Comparison of ENCODE assay signal across 1 cellular context in the genomic region with DNA sequence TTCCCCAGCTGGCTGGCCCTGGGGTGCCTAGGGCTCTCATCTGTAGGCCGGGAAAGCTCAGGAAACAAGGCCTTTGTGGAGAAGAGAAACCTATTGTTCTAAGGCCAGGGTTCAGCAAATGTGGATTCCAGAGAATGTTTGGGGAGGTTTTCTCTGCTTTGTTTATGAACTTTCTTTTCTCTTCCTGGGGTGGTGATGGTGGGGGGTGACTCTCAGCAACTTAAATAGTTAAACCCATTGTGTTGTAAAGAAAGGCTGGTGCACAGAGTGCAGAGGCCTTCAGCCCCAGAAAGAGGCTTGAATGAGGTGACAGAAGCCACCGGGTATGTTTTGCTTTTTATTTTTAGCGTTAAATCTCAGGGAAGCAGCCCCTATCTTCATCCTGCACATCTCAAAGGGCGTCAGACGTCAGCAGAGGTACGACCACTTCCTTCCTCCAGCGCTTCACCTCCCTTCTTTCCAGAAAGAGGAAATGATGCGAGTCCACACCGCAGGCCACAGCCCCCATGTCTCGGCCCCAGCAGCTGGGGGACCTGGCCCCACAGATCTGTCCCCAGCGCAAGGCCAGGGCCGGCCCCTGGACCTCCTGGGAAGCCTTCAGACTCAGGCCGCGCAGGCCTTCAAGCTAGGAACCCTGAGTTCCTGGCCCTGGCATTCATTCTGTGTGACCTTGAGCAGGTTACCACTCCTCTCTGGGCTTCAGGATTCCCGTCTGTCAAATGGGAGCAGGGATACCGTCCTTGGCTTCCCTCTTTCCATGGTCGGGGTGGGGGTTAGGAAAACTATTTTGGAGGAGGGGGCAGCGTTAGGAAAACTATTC.
TF ChIP-seq lines count a peak whose summit lies in the region.

No MANE protein-coding gene starts in this region.

TF ChIP-seq in K562, 482 proteins besides CTCF, POLR2A, EP300 and RAD21 (continued from another document and continues in another):
- TF ChIP-seq, protein P1, sequence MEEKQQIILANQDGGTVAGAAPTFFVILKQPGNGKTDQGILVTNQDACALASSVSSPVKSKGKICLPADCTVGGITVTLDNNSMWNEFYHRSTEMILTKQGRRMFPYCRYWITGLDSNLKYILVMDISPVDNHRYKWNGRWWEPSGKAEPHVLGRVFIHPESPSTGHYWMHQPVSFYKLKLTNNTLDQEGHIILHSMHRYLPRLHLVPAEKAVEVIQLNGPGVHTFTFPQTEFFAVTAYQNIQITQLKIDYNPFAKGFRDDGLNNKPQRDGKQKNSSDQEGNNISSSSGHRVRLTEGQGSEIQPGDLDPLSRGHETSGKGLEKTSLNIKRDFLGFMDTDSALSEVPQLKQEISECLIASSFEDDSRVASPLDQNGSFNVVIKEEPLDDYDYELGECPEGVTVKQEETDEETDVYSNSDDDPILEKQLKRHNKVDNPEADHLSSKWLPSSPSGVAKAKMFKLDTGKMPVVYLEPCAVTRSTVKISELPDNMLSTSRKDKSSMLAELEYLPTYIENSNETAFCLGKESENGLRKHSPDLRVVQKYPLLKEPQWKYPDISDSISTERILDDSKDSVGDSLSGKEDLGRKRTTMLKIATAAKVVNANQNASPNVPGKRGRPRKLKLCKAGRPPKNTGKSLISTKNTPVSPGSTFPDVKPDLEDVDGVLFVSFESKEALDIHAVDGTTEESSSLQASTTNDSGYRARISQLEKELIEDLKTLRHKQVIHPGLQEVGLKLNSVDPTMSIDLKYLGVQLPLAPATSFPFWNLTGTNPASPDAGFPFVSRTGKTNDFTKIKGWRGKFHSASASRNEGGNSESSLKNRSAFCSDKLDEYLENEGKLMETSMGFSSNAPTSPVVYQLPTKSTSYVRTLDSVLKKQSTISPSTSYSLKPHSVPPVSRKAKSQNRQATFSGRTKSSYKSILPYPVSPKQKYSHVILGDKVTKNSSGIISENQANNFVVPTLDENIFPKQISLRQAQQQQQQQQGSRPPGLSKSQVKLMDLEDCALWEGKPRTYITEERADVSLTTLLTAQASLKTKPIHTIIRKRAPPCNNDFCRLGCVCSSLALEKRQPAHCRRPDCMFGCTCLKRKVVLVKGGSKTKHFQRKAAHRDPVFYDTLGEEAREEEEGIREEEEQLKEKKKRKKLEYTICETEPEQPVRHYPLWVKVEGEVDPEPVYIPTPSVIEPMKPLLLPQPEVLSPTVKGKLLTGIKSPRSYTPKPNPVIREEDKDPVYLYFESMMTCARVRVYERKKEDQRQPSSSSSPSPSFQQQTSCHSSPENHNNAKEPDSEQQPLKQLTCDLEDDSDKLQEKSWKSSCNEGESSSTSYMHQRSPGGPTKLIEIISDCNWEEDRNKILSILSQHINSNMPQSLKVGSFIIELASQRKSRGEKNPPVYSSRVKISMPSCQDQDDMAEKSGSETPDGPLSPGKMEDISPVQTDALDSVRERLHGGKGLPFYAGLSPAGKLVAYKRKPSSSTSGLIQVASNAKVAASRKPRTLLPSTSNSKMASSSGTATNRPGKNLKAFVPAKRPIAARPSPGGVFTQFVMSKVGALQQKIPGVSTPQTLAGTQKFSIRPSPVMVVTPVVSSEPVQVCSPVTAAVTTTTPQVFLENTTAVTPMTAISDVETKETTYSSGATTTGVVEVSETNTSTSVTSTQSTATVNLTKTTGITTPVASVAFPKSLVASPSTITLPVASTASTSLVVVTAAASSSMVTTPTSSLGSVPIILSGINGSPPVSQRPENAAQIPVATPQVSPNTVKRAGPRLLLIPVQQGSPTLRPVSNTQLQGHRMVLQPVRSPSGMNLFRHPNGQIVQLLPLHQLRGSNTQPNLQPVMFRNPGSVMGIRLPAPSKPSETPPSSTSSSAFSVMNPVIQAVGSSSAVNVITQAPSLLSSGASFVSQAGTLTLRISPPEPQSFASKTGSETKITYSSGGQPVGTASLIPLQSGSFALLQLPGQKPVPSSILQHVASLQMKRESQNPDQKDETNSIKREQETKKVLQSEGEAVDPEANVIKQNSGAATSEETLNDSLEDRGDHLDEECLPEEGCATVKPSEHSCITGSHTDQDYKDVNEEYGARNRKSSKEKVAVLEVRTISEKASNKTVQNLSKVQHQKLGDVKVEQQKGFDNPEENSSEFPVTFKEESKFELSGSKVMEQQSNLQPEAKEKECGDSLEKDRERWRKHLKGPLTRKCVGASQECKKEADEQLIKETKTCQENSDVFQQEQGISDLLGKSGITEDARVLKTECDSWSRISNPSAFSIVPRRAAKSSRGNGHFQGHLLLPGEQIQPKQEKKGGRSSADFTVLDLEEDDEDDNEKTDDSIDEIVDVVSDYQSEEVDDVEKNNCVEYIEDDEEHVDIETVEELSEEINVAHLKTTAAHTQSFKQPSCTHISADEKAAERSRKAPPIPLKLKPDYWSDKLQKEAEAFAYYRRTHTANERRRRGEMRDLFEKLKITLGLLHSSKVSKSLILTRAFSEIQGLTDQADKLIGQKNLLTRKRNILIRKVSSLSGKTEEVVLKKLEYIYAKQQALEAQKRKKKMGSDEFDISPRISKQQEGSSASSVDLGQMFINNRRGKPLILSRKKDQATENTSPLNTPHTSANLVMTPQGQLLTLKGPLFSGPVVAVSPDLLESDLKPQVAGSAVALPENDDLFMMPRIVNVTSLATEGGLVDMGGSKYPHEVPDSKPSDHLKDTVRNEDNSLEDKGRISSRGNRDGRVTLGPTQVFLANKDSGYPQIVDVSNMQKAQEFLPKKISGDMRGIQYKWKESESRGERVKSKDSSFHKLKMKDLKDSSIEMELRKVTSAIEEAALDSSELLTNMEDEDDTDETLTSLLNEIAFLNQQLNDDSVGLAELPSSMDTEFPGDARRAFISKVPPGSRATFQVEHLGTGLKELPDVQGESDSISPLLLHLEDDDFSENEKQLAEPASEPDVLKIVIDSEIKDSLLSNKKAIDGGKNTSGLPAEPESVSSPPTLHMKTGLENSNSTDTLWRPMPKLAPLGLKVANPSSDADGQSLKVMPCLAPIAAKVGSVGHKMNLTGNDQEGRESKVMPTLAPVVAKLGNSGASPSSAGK (IDR thresholded peaks at IDR 0.05): no peak
- TF ChIP-seq JUND (IDR thresholded peaks at IDR 0.05; ENCODE audit: borderline replicate concordance, low read depth, low read length): peak; percentile 25; the same call in 1 of the 2 replicates
- no peak; the same call in 2 of the 3 replicates for TF ChIP-seq JUND (tag; IDR thresholded peaks at IDR 0.05; ENCODE audit: borderline replicate concordance, low read depth, low read length)
- TF ChIP-seq ETV6 (IDR thresholded peaks at IDR 0.05; ENCODE audit: borderline replicate concordance in 1 of 2, low read depth in 2 of 2, low read length in 1 of 2): peak in 1 of 2 experiments; percentile 96; a peak in 3 of 4 replicates
- TF ChIP-seq ETV6 (CRISPR knock-in tag; IDR thresholded peaks at IDR 0.05; ENCODE audit: borderline replicate concordance): no peak
- peak; percentile 71; the same call in 1 of the 2 replicates for TF ChIP-seq STAT5A (IDR thresholded peaks at IDR 0.05; ENCODE audit: borderline replicate concordance, low read length)
- TF ChIP-seq ZFX (CRISPR knock-in tag; IDR thresholded peaks at IDR 0.05): peak; percentile 64
- TF ChIP-seq NFE2 (IDR thresholded peaks at IDR 0.05; ENCODE audit: low read depth): peak; percentile 22; the same call in 1 of the 2 replicates
- TF ChIP-seq PML (IDR thresholded peaks at IDR 0.05; ENCODE audit: low read length): peak; percentile 19; the same call in 1 of the 2 replicates
- TF ChIP-seq, protein P2, sequence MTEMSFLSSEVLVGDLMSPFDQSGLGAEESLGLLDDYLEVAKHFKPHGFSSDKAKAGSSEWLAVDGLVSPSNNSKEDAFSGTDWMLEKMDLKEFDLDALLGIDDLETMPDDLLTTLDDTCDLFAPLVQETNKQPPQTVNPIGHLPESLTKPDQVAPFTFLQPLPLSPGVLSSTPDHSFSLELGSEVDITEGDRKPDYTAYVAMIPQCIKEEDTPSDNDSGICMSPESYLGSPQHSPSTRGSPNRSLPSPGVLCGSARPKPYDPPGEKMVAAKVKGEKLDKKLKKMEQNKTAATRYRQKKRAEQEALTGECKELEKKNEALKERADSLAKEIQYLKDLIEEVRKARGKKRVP (CRISPR knock-in tag; IDR thresholded peaks at IDR 0.05): no peak
- TF ChIP-seq DNMT1 (IDR thresholded peaks at IDR 0.05): no peak
- no peak for TF ChIP-seq ERF (CRISPR knock-in tag; IDR thresholded peaks at IDR 0.05)
- TF ChIP-seq POLR2AphosphoS5 (IDR thresholded peaks at IDR 0.05; ENCODE audit: control insufficient read depth, insufficient read depth, low read depth, low read length): peak; percentile 44; the same call in 1 of the 2 replicates
- TF ChIP-seq ZNF316 (IDR thresholded peaks at IDR 0.05): no peak
- TF ChIP-seq SP2 (IDR thresholded peaks at IDR 0.05; ENCODE audit: extremely low read depth, low read depth, low read length, poor library complexity, severe bottlenecking): no peak
- TF ChIP-seq HDAC2 (IDR thresholded peaks at IDR 0.05): no peak
- no peak for TF ChIP-seq CHD1 (IDR thresholded peaks at IDR 0.05; ENCODE audit: low read length)
- TF ChIP-seq, protein P3, sequence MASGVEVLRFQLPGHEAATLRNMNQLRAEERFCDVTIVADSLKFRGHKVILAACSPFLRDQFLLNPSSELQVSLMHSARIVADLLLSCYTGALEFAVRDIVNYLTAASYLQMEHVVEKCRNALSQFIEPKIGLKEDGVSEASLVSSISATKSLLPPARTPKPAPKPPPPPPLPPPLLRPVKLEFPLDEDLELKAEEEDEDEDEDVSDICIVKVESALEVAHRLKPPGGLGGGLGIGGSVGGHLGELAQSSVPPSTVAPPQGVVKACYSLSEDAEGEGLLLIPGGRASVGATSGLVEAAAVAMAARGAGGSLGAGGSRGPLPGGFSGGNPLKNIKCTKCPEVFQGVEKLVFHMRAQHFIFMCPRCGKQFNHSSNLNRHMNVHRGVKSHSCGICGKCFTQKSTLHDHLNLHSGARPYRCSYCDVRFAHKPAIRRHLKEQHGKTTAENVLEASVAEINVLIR (CRISPR knock-in tag; IDR thresholded peaks at IDR 0.05): peak; percentile 60; the same call in 1 of the 2 replicates
- no peak for TF ChIP-seq U2AF1 (optimal IDR thresholded peaks at IDR 0.05; ENCODE audit: low read depth, low read length)
- TF ChIP-seq GABPA (tag; conservative IDR thresholded peaks at IDR 0.05; ENCODE audit: low read depth): peak; percentile 63
- TF ChIP-seq GTF2F1 (IDR thresholded peaks at IDR 0.05; ENCODE audit: low read depth, low read length): no peak
- TF ChIP-seq CHD2 (IDR thresholded peaks at IDR 0.05; ENCODE audit: low read depth, low read length): no peak
- TF ChIP-seq KLF13 (tag; IDR thresholded peaks at IDR 0.05; ENCODE audit: borderline replicate concordance, low read depth): no peak
- peak; percentile 51; the same call in 1 of the 2 replicates for TF ChIP-seq NCOR1 (IDR thresholded peaks at IDR 0.05)
- TF ChIP-seq ATF1 (CRISPR knock-in tag; IDR thresholded peaks at IDR 0.05): no peak
- peak; percentile 62 for TF ChIP-seq ATF1 (tag; IDR thresholded peaks at IDR 0.05)
- TF ChIP-seq BRD9 (IDR thresholded peaks at IDR 0.05; ENCODE audit: low read depth, partially characterized antibody): no peak
- TF ChIP-seq SMARCE1 (IDR thresholded peaks at IDR 0.05): peak; percentile 67; the same call in 1 of the 2 replicates
- TF ChIP-seq ZNF696 (CRISPR knock-in tag; conservative IDR thresholded peaks at IDR 0.05): no peak
- no peak for TF ChIP-seq HMG20A (CRISPR knock-in tag; conservative IDR thresholded peaks at IDR 0.05)
- TF ChIP-seq GATAD2A (IDR thresholded peaks at IDR 0.05): no peak
- no peak for TF ChIP-seq BDP1 (IDR thresholded peaks at IDR 0.05; ENCODE audit: insufficient read depth, insufficient read length)
- TF ChIP-seq CBX3 (IDR thresholded peaks at IDR 0.05; ENCODE audit: borderline replicate concordance in 1 of 2, low read length in 2 of 2): peak in 1 of 2 experiments; percentile 9; a peak in 1 of 3 replicates
- TF ChIP-seq GATAD2B (IDR thresholded peaks at IDR 0.05; ENCODE audit: borderline replicate concordance): no peak
- no peak for TF ChIP-seq HEY1 (CRISPR knock-in tag; IDR thresholded peaks at IDR 0.05; ENCODE audit: borderline replicate concordance)
- TF ChIP-seq, protein P4, sequence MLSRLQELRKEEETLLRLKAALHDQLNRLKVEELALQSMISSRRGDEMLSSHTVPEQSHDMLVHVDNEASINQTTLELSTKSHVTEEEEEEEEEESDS (CRISPR knock-in tag; IDR thresholded peaks at IDR 0.05): no peak
- TF ChIP-seq MCM7 (IDR thresholded peaks at IDR 0.05): no peak
- TF ChIP-seq LCOR (CRISPR knock-in tag; IDR thresholded peaks at IDR 0.05): 0 out of 2 replicates have a peak, but pooled peaks have one; percentile 36
- TF ChIP-seq ZNF589 (CRISPR knock-in tag; IDR thresholded peaks at IDR 0.05; ENCODE audit: low read depth): peak; percentile 59; the same call in 1 of the 2 replicates
- TF ChIP-seq ZNF41 (CRISPR knock-in tag; conservative IDR thresholded peaks at IDR 0.05): no peak
- TF ChIP-seq SMAD4 (CRISPR knock-in tag; conservative IDR thresholded peaks at IDR 0.05): peak; percentile 71
- TF ChIP-seq ZNF217 (CRISPR knock-in tag; IDR thresholded peaks at IDR 0.05): no peak
- TF ChIP-seq NRF1 (conservative IDR thresholded peaks at IDR 0.05 in 1 of 2, IDR thresholded peaks at IDR 0.05 in 1 of 2): 0 out of 4 replicates have a peak, but pooled peaks of 1 of the 2 experiments have one; percentile 2
- no peak for TF ChIP-seq KHSRP (IDR thresholded peaks at IDR 0.05)
- TF ChIP-seq HDAC3 (IDR thresholded peaks at IDR 0.05; ENCODE audit: borderline replicate concordance, partially characterized antibody): peak; percentile 38
- TF ChIP-seq YY1 (IDR thresholded peaks at IDR 0.05; ENCODE audit: borderline replicate concordance in 1 of 3, control insufficient read depth in 1 of 3, extremely low read depth in 1 of 3, insufficient read depth in 3 of 3, insufficient read length in 1 of 3, insufficient replicate concordance in 2 of 3, low read depth in 1 of 3, low read length in 2 of 3): no peak
- TF ChIP-seq SAFB (IDR thresholded peaks at IDR 0.05; ENCODE audit: borderline replicate concordance, low read depth, low read length): no peak
- TF ChIP-seq MTA3 (IDR thresholded peaks at IDR 0.05; ENCODE audit: borderline replicate concordance): 0 out of 2 replicates have a peak, but pooled peaks have one; percentile 30
- no peak for TF ChIP-seq SNRNP70 (optimal IDR thresholded peaks at IDR 0.05; ENCODE audit: low read depth, low read length)
- TF ChIP-seq ZNF586 (CRISPR knock-in tag; conservative IDR thresholded peaks at IDR 0.05): no peak
- peak; percentile 86 for TF ChIP-seq TEAD4 (IDR thresholded peaks at IDR 0.05; ENCODE audit: low read length)
- TF ChIP-seq TEAD4 (CRISPR knock-in tag; IDR thresholded peaks at IDR 0.05; ENCODE audit: borderline replicate concordance): no peak
- peak; percentile 39; the same call in 1 of the 2 replicates for TF ChIP-seq CTBP1 (IDR thresholded peaks at IDR 0.05; ENCODE audit: borderline replicate concordance)
- TF ChIP-seq CCNT2 (IDR thresholded peaks at IDR 0.05; ENCODE audit: borderline replicate concordance, extremely low read depth, insufficient read length, low read depth, low read length): peak; percentile 24
